Comparison of ENCODE assay signal across 2 cellular contexts in the genomic region with DNA sequence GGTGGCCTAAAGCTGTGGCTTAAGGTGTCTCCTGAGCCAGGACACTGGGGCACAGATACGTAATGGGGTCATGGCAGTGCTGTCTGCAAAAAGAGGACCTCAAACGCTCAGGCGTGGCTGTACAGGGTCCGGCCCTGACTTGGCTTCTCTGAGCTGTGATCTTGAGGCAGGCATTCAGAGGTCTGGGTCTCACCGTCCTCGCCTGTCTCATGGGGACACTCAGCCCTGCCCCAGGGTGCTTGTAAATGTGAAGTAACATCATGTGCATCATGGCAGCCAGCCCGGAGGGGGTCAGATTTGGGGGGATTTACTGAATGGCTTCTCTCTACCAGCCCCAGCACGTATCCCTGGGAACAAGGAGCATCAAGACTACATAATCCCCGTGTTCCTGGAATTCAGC.
TF ChIP-seq lines count a peak whose summit lies in the region.

No MANE protein-coding gene starts in this region.

TF ChIP-seq in SK-N-SH, 30 proteins besides CTCF, POLR2A, EP300 and RAD21 (continued from another document):
- TF ChIP-seq, protein P1, sequence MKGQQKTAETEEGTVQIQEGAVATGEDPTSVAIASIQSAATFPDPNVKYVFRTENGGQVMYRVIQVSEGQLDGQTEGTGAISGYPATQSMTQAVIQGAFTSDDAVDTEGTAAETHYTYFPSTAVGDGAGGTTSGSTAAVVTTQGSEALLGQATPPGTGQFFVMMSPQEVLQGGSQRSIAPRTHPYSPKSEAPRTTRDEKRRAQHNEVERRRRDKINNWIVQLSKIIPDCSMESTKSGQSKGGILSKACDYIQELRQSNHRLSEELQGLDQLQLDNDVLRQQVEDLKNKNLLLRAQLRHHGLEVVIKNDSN (IDR thresholded peaks at IDR 0.05; ENCODE audit: borderline replicate concordance, low read depth) = no peak
- TF ChIP-seq, protein P2, sequence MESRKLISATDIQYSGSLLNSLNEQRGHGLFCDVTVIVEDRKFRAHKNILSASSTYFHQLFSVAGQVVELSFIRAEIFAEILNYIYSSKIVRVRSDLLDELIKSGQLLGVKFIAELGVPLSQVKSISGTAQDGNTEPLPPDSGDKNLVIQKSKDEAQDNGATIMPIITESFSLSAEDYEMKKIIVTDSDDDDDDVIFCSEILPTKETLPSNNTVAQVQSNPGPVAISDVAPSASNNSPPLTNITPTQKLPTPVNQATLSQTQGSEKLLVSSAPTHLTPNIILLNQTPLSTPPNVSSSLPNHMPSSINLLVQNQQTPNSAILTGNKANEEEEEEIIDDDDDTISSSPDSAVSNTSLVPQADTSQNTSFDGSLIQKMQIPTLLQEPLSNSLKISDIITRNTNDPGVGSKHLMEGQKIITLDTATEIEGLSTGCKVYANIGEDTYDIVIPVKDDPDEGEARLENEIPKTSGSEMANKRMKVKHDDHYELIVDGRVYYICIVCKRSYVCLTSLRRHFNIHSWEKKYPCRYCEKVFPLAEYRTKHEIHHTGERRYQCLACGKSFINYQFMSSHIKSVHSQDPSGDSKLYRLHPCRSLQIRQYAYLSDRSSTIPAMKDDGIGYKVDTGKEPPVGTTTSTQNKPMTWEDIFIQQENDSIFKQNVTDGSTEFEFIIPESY (IDR thresholded peaks at IDR 0.05; ENCODE audit: borderline replicate concordance, low read depth) = no peak
- TF ChIP-seq FOXM1 (IDR thresholded peaks at IDR 0.05; ENCODE audit: low read depth) (no peak), MAX (IDR thresholded peaks at IDR 0.05; ENCODE audit: low read depth) (no peak), GATA2 (CRISPR knock-in tag; IDR thresholded peaks at IDR 0.05) (no peak), TEAD4 (IDR thresholded peaks at IDR 0.05; ENCODE audit: borderline replicate concordance, insufficient read depth) (no peak), FOSL2 (IDR thresholded peaks at IDR 0.05; ENCODE audit: borderline replicate concordance, low read depth) (no peak), GABPA (IDR thresholded peaks at IDR 0.05; ENCODE audit: low read depth) (no peak), SIN3A (IDR thresholded peaks at IDR 0.05; ENCODE audit: borderline replicate concordance, low read depth, low read length) (no peak), PBX3 (IDR thresholded peaks at IDR 0.05) (no peak), RXRA (IDR thresholded peaks at IDR 0.05; ENCODE audit: borderline replicate concordance, low read depth) (no peak)
- TF ChIP-seq, protein P3, sequence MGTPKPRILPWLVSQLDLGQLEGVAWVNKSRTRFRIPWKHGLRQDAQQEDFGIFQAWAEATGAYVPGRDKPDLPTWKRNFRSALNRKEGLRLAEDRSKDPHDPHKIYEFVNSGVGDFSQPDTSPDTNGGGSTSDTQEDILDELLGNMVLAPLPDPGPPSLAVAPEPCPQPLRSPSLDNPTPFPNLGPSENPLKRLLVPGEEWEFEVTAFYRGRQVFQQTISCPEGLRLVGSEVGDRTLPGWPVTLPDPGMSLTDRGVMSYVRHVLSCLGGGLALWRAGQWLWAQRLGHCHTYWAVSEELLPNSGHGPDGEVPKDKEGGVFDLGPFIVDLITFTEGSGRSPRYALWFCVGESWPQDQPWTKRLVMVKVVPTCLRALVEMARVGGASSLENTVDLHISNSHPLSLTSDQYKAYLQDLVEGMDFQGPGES (IDR thresholded peaks at IDR 0.05; ENCODE audit: low read depth, low read length) = no peak

TF ChIP-seq in SK-N-SH treated with all-trans-retinoic acid at 6 μM for 48 hours, 23 proteins besides CTCF, POLR2A, EP300 and RAD21:
- TF ChIP-seq, protein P4, sequence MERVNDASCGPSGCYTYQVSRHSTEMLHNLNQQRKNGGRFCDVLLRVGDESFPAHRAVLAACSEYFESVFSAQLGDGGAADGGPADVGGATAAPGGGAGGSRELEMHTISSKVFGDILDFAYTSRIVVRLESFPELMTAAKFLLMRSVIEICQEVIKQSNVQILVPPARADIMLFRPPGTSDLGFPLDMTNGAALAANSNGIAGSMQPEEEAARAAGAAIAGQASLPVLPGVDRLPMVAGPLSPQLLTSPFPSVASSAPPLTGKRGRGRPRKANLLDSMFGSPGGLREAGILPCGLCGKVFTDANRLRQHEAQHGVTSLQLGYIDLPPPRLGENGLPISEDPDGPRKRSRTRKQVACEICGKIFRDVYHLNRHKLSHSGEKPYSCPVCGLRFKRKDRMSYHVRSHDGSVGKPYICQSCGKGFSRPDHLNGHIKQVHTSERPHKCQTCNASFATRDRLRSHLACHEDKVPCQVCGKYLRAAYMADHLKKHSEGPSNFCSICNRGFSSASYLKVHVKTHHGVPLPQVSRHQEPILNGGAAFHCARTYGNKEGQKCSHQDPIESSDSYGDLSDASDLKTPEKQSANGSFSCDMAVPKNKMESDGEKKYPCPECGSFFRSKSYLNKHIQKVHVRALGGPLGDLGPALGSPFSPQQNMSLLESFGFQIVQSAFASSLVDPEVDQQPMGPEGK (CRISPR knock-in tag; IDR thresholded peaks at IDR 0.05; ENCODE audit: borderline replicate concordance) = no peak
- TF ChIP-seq RARB (CRISPR knock-in tag; IDR thresholded peaks at IDR 0.05) = no peak
- no peak for TF ChIP-seq GLIS3 (CRISPR knock-in tag; IDR thresholded peaks at IDR 0.05)
- TF ChIP-seq OSR1 (CRISPR knock-in tag; IDR thresholded peaks at IDR 0.05) = no peak
- TF ChIP-seq TOX (CRISPR knock-in tag; IDR thresholded peaks at IDR 0.05; ENCODE audit: borderline replicate concordance) = no peak
- TF ChIP-seq CSRNP3 (CRISPR knock-in tag; IDR thresholded peaks at IDR 0.05) = no peak
- no peak for TF ChIP-seq TCF4 (CRISPR knock-in tag; IDR thresholded peaks at IDR 0.05; ENCODE audit: borderline replicate concordance)
- TF ChIP-seq, protein P5, sequence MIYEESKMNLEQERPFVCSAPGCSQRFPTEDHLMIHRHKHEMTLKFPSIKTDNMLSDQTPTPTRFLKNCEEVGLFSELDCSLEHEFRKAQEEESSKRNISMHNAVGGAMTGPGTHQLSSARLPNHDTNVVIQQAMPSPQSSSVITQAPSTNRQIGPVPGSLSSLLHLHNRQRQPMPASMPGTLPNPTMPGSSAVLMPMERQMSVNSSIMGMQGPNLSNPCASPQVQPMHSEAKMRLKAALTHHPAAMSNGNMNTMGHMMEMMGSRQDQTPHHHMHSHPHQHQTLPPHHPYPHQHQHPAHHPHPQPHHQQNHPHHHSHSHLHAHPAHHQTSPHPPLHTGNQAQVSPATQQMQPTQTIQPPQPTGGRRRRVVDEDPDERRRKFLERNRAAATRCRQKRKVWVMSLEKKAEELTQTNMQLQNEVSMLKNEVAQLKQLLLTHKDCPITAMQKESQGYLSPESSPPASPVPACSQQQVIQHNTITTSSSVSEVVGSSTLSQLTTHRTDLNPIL (CRISPR knock-in tag; IDR thresholded peaks at IDR 0.05; ENCODE audit: low read depth) = no peak
- TF ChIP-seq SNAI2 (CRISPR knock-in tag; IDR thresholded peaks at IDR 0.05) = no peak
- no peak for TF ChIP-seq ZNF8 (CRISPR knock-in tag; IDR thresholded peaks at IDR 0.05)
- TF ChIP-seq PPARA (CRISPR knock-in tag; IDR thresholded peaks at IDR 0.05; ENCODE audit: borderline replicate concordance) = no peak
- no peak for TF ChIP-seq ZFP30 (CRISPR knock-in tag; IDR thresholded peaks at IDR 0.05)
- TF ChIP-seq ZNF70 (CRISPR knock-in tag; IDR thresholded peaks at IDR 0.05) = no peak
- TF ChIP-seq, protein P6, sequence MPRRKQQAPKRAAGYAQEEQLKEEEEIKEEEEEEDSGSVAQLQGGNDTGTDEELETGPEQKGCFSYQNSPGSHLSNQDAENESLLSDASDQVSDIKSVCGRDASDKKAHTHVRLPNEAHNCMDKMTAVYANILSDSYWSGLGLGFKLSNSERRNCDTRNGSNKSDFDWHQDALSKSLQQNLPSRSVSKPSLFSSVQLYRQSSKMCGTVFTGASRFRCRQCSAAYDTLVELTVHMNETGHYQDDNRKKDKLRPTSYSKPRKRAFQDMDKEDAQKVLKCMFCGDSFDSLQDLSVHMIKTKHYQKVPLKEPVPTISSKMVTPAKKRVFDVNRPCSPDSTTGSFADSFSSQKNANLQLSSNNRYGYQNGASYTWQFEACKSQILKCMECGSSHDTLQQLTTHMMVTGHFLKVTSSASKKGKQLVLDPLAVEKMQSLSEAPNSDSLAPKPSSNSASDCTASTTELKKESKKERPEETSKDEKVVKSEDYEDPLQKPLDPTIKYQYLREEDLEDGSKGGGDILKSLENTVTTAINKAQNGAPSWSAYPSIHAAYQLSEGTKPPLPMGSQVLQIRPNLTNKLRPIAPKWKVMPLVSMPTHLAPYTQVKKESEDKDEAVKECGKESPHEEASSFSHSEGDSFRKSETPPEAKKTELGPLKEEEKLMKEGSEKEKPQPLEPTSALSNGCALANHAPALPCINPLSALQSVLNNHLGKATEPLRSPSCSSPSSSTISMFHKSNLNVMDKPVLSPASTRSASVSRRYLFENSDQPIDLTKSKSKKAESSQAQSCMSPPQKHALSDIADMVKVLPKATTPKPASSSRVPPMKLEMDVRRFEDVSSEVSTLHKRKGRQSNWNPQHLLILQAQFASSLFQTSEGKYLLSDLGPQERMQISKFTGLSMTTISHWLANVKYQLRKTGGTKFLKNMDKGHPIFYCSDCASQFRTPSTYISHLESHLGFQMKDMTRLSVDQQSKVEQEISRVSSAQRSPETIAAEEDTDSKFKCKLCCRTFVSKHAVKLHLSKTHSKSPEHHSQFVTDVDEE (CRISPR knock-in tag; IDR thresholded peaks at IDR 0.05) = no peak
- no peak for TF ChIP-seq ZFP3 (CRISPR knock-in tag; IDR thresholded peaks at IDR 0.05)
- no peak for TF ChIP-seq ZNF565 (CRISPR knock-in tag; conservative IDR thresholded peaks at IDR 0.05; ENCODE audit: low read depth)
- TF ChIP-seq ZC3H10 (CRISPR knock-in tag; IDR thresholded peaks at IDR 0.05) = no peak
- TF ChIP-seq ESRRG (CRISPR knock-in tag; IDR thresholded peaks at IDR 0.05) = no peak
